15 cellular contexts compared by ENCODE assay signal in the genomic region with DNA sequence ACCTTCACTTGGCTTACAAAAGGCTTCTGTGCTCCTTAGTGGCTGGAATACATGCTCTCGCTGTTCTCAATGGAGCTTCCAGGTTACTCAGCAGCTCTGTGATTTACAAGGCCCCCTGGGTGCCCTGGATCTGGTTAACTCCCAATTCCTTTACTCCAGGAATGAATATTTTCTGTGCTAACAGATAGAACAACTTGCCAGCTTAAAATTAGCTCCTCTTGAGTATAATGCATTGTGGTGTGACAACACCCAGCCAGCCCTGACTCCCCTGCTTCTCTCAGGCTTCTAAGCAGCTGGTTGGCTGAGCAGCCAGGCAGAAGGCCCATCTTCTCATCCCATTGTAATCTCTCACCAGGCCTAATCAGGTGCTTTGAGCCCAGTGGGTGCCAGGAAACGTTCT.
DNase-seq lines count a peak whose midpoint lies in the region; ATAC-seq and TF ChIP-seq lines count a peak whose summit lies in the region.
"Had no signal": no experiment of that assay in that cellular context is flagged by ENCODE, and none has a peak within 500 bp of the region (broad histone marks: within the 10 kb centered on the region; RNA-seq: fewer than 3 reads in every experiment).

No MANE protein-coding gene starts in this region.

- H4K12ac ChIP-seq in trophoblast cell (ENCODE audit: low read depth, low read length) = no peak overlapping the region

- no peaks in the 10 kb centered on the region for H3K79me2 ChIP-seq in trophoblast cell (ENCODE audit: control insufficient read depth, insufficient read depth, low read length, poor library complexity)

- H2AFZ ChIP-seq in trophoblast cell (ENCODE audit: insufficient read depth, low read length, poor library complexity) = no peak overlapping the region

- no peak overlapping the region for H2AK5ac ChIP-seq in trophoblast cell (ENCODE audit: low read length)

- no peak overlapping the region for H3K23ac ChIP-seq in trophoblast cell (ENCODE audit: low read length)

- no peak overlapping the region for H3K18ac ChIP-seq in trophoblast cell (ENCODE audit: low read length)

- no peak overlapping the region for H3K14ac ChIP-seq in trophoblast cell (ENCODE audit: low read length)

- no peak for TF ChIP-seq CTCF in left ventricle myocardium inferior (IDR thresholded peaks at IDR 0.05; ENCODE audit: borderline replicate concordance)

- intact Hi-C loops in left ventricle myocardium inferior (cut with micrococcal nuclease) = no loop called here

- H3K36me3 ChIP-seq in left ventricle myocardium inferior = no peaks in the 10 kb centered on the region
- peaks cover 0 to 2% of the 10 kb centered on the region in 2 experiments for H3K36me3 ChIP-seq in trophoblast cell (ENCODE audit: control insufficient read depth in 1 of 2, insufficient read depth in 2 of 2, low read length in 2 of 2)
- H3K36me3 ChIP-seq: BE2C, thoracic aorta had no signal

- H4K91ac ChIP-seq in trophoblast cell (ENCODE audit: low read depth, low read length) = no peak overlapping the region

- no CpG with 5 or more reads among the region's 2 CpGs for WGBS in trophoblast cell (ENCODE audit: extremely low coverage, insufficient coverage, insufficient read length)

- H2BK12ac ChIP-seq in trophoblast cell (ENCODE audit: low read length) = no peak overlapping the region

- H3K4me3 ChIP-seq in left ventricle myocardium inferior (no peak overlapping the region), trophoblast cell (ENCODE audit: low read depth, low read length) (peak overlapping the region; percentile 16)
- H3K4me3 ChIP-seq: skin epidermis, thoracic aorta had no signal

- no peak overlapping the region for H2BK5ac ChIP-seq in trophoblast cell (ENCODE audit: low read depth, low read length, poor library complexity)

- H3K4me1 ChIP-seq in left ventricle myocardium inferior (peaks cover 29% of the 10 kb centered on the region), trophoblast cell (ENCODE audit: control insufficient read depth in 1 of 2, insufficient read depth in 2 of 2, low read length in 2 of 2) (peaks cover 0 to 6% of the 10 kb centered on the region in 2 experiments)

- no peak overlapping the region for H3K4ac ChIP-seq in trophoblast cell (ENCODE audit: low read depth, low read length)

- H3K9me3 ChIP-seq in left ventricle myocardium inferior (replicated peaks) = no peaks in the 10 kb centered on the region
- no peaks in the 10 kb centered on the region for H3K9me3 ChIP-seq in trophoblast cell (ENCODE audit: insufficient read depth, low read depth, low read length)
- H3K9me3 ChIP-seq: BE2C, thoracic aorta had no signal

- H3K79me1 ChIP-seq in trophoblast cell (ENCODE audit: low read length) = no peaks in the 10 kb centered on the region

- peak overlapping the region; percentile 4 for H3K27ac ChIP-seq in left ventricle myocardium inferior (replicated peaks)
- no peak overlapping the region for H3K27ac ChIP-seq in trophoblast cell (ENCODE audit: low read depth, low read length)
- H3K27ac ChIP-seq: RWPE1, skin epidermis, thoracic aorta had no signal

- in situ Hi-C loops in SK-MEL-5 (cut with HindIII; ENCODE audit: low pct_unique_long_range_greater_than_20kb, low sequenced_read_pairs) = no loop called here

- no peak overlapping the region for H3K9ac ChIP-seq in trophoblast cell (ENCODE audit: low read length)

- DNase-seq in GM04503 (ENCODE audit: low read depth) (peak; percentile 31), SK-MEL-5 (ENCODE audit: low read depth, low spot score) (peak; percentile 16), left ventricle myocardium inferior (no peak), trophoblast cell (no peak), occipital lobe (lab: John Stamatoyannopoulos, UW) (no peak), NCI-H2227 treated with DMSO at 0.1 percent for 48 hours (lab: John Stamatoyannopoulos, UW) (no peak)
- DNase-seq: activated effector memory CD4-positive, alpha-beta T cell treated with Interleukin-2 at 50 U/mL for 16 hours; amygdala; BE2C; NCI-H1930; NCI-H774 had no signal

- no peak overlapping the region for H2BK120ac ChIP-seq in trophoblast cell (ENCODE audit: insufficient read depth, low read length, poor library complexity)

- no peak overlapping the region for H3K4me2 ChIP-seq in trophoblast cell (ENCODE audit: low read length)

- no peak for ATAC-seq in HG02970 (IDR thresholded peaks at IDR 0.05; ENCODE audit: low FRiP score, unreplicated experiment)

- no peak overlapping the region for H4K8ac ChIP-seq in trophoblast cell (ENCODE audit: low read depth, low read length)

- H3K27me3 ChIP-seq in left ventricle myocardium inferior (ENCODE audit: low read depth) (no peaks in the 10 kb centered on the region), trophoblast cell (ENCODE audit: insufficient read depth, low read length) (no peaks in the 10 kb centered on the region)
- H3K27me3 ChIP-seq: BE2C had no signal

Comparison
In these comparisons a context has a peak if more than half of its experiments do, and no peak if none do; other contexts are left out.
1. DNase-seq: peak in GM04503 (single experiment) and SK-MEL-5 (single experiment); none in left ventricle myocardium inferior (single experiment), trophoblast cell (0 of 2), occipital lobe (single experiment) and NCI-H2227 treated with DMSO at 0.1 percent for 48 hours (single experiment).